Comparison of ENCODE assay signal across 1 cellular context in the genomic region with DNA sequence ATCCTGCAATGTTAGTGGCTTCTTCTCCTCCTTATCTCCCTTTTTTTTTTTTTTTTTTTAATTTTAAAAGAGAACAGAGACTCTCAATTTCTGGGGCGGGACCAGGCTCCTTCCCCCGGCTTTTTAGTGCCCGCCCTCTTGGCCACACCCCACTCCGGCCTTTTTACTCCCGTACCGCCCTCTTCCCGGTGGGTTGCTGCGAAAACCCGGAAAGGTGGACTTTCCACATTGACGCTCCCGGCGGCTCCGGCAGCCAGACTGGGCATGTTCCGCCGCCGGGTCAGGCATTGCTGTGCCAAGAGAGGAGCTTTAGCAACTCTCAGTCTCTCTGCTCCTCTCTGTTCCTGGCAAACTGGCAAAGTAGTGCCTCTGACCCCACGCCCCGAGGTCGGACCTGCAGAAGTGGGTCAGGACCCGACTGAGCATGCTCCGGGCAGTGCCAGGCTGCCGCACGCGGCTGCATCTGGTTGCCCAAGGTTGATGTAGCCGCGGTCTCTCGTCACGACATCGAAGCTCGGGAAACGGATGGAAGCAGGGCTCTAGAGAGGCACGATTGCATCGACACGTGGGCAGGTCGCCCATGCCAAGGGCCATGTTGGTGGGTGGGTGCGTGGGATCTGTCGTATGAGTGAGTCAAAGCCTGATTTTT.
TF ChIP-seq lines count a peak whose summit lies in the region.

No MANE protein-coding gene starts in this region.

TF ChIP-seq in H1, 55 proteins besides CTCF, POLR2A, EP300 and RAD21:
- TF ChIP-seq RNF2 (IDR thresholded peaks at IDR 0.05; ENCODE audit: borderline replicate concordance, low read depth, low read length, missing control alignments, poor library complexity, severe bottlenecking) = no peak
- TF ChIP-seq CEBPB (IDR thresholded peaks at IDR 0.05; ENCODE audit: low read depth, low read length) = no peak
- TF ChIP-seq, protein P1, sequence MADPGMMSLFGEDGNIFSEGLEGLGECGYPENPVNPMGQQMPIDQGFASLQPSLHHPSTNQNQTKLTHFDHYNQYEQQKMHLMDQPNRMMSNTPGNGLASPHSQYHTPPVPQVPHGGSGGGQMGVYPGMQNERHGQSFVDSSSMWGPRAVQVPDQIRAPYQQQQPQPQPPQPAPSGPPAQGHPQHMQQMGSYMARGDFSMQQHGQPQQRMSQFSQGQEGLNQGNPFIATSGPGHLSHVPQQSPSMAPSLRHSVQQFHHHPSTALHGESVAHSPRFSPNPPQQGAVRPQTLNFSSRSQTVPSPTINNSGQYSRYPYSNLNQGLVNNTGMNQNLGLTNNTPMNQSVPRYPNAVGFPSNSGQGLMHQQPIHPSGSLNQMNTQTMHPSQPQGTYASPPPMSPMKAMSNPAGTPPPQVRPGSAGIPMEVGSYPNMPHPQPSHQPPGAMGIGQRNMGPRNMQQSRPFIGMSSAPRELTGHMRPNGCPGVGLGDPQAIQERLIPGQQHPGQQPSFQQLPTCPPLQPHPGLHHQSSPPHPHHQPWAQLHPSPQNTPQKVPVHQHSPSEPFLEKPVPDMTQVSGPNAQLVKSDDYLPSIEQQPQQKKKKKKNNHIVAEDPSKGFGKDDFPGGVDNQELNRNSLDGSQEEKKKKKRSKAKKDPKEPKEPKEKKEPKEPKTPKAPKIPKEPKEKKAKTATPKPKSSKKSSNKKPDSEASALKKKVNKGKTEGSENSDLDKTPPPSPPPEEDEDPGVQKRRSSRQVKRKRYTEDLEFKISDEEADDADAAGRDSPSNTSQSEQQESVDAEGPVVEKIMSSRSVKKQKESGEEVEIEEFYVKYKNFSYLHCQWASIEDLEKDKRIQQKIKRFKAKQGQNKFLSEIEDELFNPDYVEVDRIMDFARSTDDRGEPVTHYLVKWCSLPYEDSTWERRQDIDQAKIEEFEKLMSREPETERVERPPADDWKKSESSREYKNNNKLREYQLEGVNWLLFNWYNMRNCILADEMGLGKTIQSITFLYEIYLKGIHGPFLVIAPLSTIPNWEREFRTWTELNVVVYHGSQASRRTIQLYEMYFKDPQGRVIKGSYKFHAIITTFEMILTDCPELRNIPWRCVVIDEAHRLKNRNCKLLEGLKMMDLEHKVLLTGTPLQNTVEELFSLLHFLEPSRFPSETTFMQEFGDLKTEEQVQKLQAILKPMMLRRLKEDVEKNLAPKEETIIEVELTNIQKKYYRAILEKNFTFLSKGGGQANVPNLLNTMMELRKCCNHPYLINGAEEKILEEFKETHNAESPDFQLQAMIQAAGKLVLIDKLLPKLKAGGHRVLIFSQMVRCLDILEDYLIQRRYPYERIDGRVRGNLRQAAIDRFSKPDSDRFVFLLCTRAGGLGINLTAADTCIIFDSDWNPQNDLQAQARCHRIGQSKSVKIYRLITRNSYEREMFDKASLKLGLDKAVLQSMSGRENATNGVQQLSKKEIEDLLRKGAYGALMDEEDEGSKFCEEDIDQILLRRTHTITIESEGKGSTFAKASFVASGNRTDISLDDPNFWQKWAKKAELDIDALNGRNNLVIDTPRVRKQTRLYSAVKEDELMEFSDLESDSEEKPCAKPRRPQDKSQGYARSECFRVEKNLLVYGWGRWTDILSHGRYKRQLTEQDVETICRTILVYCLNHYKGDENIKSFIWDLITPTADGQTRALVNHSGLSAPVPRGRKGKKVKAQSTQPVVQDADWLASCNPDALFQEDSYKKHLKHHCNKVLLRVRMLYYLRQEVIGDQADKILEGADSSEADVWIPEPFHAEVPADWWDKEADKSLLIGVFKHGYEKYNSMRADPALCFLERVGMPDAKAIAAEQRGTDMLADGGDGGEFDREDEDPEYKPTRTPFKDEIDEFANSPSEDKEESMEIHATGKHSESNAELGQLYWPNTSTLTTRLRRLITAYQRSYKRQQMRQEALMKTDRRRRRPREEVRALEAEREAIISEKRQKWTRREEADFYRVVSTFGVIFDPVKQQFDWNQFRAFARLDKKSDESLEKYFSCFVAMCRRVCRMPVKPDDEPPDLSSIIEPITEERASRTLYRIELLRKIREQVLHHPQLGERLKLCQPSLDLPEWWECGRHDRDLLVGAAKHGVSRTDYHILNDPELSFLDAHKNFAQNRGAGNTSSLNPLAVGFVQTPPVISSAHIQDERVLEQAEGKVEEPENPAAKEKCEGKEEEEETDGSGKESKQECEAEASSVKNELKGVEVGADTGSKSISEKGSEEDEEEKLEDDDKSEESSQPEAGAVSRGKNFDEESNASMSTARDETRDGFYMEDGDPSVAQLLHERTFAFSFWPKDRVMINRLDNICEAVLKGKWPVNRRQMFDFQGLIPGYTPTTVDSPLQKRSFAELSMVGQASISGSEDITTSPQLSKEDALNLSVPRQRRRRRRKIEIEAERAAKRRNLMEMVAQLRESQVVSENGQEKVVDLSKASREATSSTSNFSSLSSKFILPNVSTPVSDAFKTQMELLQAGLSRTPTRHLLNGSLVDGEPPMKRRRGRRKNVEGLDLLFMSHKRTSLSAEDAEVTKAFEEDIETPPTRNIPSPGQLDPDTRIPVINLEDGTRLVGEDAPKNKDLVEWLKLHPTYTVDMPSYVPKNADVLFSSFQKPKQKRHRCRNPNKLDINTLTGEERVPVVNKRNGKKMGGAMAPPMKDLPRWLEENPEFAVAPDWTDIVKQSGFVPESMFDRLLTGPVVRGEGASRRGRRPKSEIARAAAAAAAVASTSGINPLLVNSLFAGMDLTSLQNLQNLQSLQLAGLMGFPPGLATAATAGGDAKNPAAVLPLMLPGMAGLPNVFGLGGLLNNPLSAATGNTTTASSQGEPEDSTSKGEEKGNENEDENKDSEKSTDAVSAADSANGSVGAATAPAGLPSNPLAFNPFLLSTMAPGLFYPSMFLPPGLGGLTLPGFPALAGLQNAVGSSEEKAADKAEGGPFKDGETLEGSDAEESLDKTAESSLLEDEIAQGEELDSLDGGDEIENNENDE (IDR thresholded peaks at IDR 0.05; ENCODE audit: insufficient replicate concordance, low read length) = no peak
- no peak for TF ChIP-seq SAP30 (IDR thresholded peaks at IDR 0.05; ENCODE audit: insufficient read depth, insufficient replicate concordance, low read length)
- TF ChIP-seq, protein P2, sequence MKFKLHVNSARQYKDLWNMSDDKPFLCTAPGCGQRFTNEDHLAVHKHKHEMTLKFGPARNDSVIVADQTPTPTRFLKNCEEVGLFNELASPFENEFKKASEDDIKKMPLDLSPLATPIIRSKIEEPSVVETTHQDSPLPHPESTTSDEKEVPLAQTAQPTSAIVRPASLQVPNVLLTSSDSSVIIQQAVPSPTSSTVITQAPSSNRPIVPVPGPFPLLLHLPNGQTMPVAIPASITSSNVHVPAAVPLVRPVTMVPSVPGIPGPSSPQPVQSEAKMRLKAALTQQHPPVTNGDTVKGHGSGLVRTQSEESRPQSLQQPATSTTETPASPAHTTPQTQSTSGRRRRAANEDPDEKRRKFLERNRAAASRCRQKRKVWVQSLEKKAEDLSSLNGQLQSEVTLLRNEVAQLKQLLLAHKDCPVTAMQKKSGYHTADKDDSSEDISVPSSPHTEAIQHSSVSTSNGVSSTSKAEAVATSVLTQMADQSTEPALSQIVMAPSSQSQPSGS (IDR thresholded peaks at IDR 0.05; ENCODE audit: low read length) = no peak; the same call in 1 of the 2 replicates
- no peak for TF ChIP-seq TCF12 (IDR thresholded peaks at IDR 0.05; ENCODE audit: low read depth, low read length)
- TF ChIP-seq, protein P3, sequence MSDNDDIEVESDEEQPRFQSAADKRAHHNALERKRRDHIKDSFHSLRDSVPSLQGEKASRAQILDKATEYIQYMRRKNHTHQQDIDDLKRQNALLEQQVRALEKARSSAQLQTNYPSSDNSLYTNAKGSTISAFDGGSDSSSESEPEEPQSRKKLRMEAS (IDR thresholded peaks at IDR 0.05) = peak; percentile 99
- no peak for TF ChIP-seq GTF2F1 (IDR thresholded peaks at IDR 0.05; ENCODE audit: borderline replicate concordance, low read depth, low read length)
- no peak for TF ChIP-seq BRCA1 (IDR thresholded peaks at IDR 0.05; ENCODE audit: low read depth, low read length)
- TF ChIP-seq YY1 (IDR thresholded peaks at IDR 0.05; ENCODE audit: low read depth, low read length) = peak; percentile 51; the same call in 1 of the 2 replicates
- TF ChIP-seq MAFK (IDR thresholded peaks at IDR 0.05; ENCODE audit: low read depth, low read length) = no peak
- TF ChIP-seq ZNF274 (IDR thresholded peaks at IDR 0.05; ENCODE audit: borderline replicate concordance, extremely low read depth, low read length) = no peak
- TF ChIP-seq GABPA (IDR thresholded peaks at IDR 0.05; ENCODE audit: borderline replicate concordance, insufficient read depth, low read length) = no peak; the same call in 1 of the 2 replicates
- peak; percentile 96 for TF ChIP-seq SP1 (IDR thresholded peaks at IDR 0.05; ENCODE audit: low read depth, low read length)
- no peak for TF ChIP-seq BACH1 (IDR thresholded peaks at IDR 0.05; ENCODE audit: low read length)
- no peak for TF ChIP-seq RXRA (IDR thresholded peaks at IDR 0.05; ENCODE audit: insufficient read depth, low read depth, low read length)
- TF ChIP-seq PHF8 (conservative IDR thresholded peaks at IDR 0.05; ENCODE audit: low read depth, low read length) = no peak; the same call in 1 of the 2 replicates
- TF ChIP-seq TBP (IDR thresholded peaks at IDR 0.05; ENCODE audit: low read depth, low read length) = no peak
- peak; percentile 51; the same call in 1 of the 2 replicates for TF ChIP-seq SP4 (IDR thresholded peaks at IDR 0.05; ENCODE audit: low read length)
- no peak for TF ChIP-seq POLR2AphosphoS5 (IDR thresholded peaks at IDR 0.05; ENCODE audit: low read depth, low read length)
- TF ChIP-seq, protein P4, sequence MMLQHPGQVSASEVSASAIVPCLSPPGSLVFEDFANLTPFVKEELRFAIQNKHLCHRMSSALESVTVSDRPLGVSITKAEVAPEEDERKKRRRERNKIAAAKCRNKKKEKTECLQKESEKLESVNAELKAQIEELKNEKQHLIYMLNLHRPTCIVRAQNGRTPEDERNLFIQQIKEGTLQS (IDR thresholded peaks at IDR 0.05; ENCODE audit: insufficient read depth, low read depth, low read length) = no peak
- peak; percentile 98 for TF ChIP-seq KDM4A (IDR thresholded peaks at IDR 0.05; ENCODE audit: low read depth, low read length, severe bottlenecking)
- no peak for TF ChIP-seq CBX5 (IDR thresholded peaks at IDR 0.05; ENCODE audit: low read depth, low read length)
- TF ChIP-seq CBX8 (IDR thresholded peaks at IDR 0.05; ENCODE audit: borderline replicate concordance, low read depth, low read length) = no peak
- TF ChIP-seq, protein P5, sequence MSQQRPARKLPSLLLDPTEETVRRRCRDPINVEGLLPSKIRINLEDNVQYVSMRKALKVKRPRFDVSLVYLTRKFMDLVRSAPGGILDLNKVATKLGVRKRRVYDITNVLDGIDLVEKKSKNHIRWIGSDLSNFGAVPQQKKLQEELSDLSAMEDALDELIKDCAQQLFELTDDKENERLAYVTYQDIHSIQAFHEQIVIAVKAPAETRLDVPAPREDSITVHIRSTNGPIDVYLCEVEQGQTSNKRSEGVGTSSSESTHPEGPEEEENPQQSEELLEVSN (IDR thresholded peaks at IDR 0.05) = peak; percentile 99
- no peak for TF ChIP-seq SUZ12 (IDR thresholded peaks at IDR 0.05; ENCODE audit: low read length)
- no peak for TF ChIP-seq SRF (IDR thresholded peaks at IDR 0.05; ENCODE audit: low read depth, low read length)
- peak; percentile 35 for TF ChIP-seq NRF1 (IDR thresholded peaks at IDR 0.05; ENCODE audit: low read depth, low read length)
- peak; percentile 56; the same call in 1 of the 2 replicates for TF ChIP-seq CREB1 (IDR thresholded peaks at IDR 0.05)
- TF ChIP-seq HDAC2 (IDR thresholded peaks at IDR 0.05; ENCODE audit: borderline replicate concordance in 1 of 2, low read depth in 2 of 2, low read length in 2 of 2) = peak in 1 of 2 experiments; percentile 80; a peak in 1 of 4 replicates
- TF ChIP-seq, protein P6, sequence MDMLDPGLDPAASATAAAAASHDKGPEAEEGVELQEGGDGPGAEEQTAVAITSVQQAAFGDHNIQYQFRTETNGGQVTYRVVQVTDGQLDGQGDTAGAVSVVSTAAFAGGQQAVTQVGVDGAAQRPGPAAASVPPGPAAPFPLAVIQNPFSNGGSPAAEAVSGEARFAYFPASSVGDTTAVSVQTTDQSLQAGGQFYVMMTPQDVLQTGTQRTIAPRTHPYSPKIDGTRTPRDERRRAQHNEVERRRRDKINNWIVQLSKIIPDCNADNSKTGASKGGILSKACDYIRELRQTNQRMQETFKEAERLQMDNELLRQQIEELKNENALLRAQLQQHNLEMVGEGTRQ (IDR thresholded peaks at IDR 0.05; ENCODE audit: low read length) = no peak
- TF ChIP-seq JUN (IDR thresholded peaks at IDR 0.05; ENCODE audit: low read depth, low read length) = no peak
- no peak for TF ChIP-seq SIRT6 (IDR thresholded peaks at IDR 0.05; ENCODE audit: low read length)
- TF ChIP-seq TEAD4 (IDR thresholded peaks at IDR 0.05; ENCODE audit: low read depth, low read length) = no peak
- no peak for TF ChIP-seq CHD1 (IDR thresholded peaks at IDR 0.05; ENCODE audit: low read depth, low read length)
- TF ChIP-seq RBBP5 (IDR thresholded peaks at IDR 0.05; ENCODE audit: borderline replicate concordance, low read depth, low read length) = 0 out of 2 replicates have a peak, but pooled peaks have one; percentile 38
- no peak for TF ChIP-seq HDAC6 (IDR thresholded peaks at IDR 0.05; ENCODE audit: low read depth, low read length)
- TF ChIP-seq POU5F1 (IDR thresholded peaks at IDR 0.05; ENCODE audit: low read depth, low read length) = no peak
- TF ChIP-seq EGR1 (IDR thresholded peaks at IDR 0.05; ENCODE audit: borderline replicate concordance, low read depth, low read length) = peak; percentile 70; the same call in 1 of the 2 replicates
- no peak for TF ChIP-seq EZH2 (IDR thresholded peaks at IDR 0.05; ENCODE audit: low read depth, low read length, severe bottlenecking)
- TF ChIP-seq KDM1A (IDR thresholded peaks at IDR 0.05; ENCODE audit: borderline replicate concordance, low read length) = peak; percentile 58; the same call in 1 of the 2 replicates
- no peak for TF ChIP-seq ASH2L (IDR thresholded peaks at IDR 0.05; ENCODE audit: low read length)
- TF ChIP-seq TAF1 (IDR thresholded peaks at IDR 0.05; ENCODE audit: low read depth, low read length) = peak; percentile 61
- TF ChIP-seq KDM5A (IDR thresholded peaks at IDR 0.05; ENCODE audit: low read length) = no peak
- no peak for TF ChIP-seq FOSL1 (IDR thresholded peaks at IDR 0.05; ENCODE audit: insufficient read depth, low read depth, low read length)
- TF ChIP-seq JUND (IDR thresholded peaks at IDR 0.05; ENCODE audit: low read length) = no peak
- TF ChIP-seq CHD2 (IDR thresholded peaks at IDR 0.05; ENCODE audit: low read length) = no peak
- TF ChIP-seq NANOG (IDR thresholded peaks at IDR 0.05; ENCODE audit: insufficient read depth, low read depth, low read length, poor library complexity, severe bottlenecking) = no peak
- TF ChIP-seq SIN3A (conservative IDR thresholded peaks at IDR 0.05 in 1 of 2, IDR thresholded peaks at IDR 0.05 in 1 of 2; ENCODE audit: low read depth in 1 of 2, low read length in 2 of 2) = peak in 1 of 2 experiments; percentile 51; a peak in 1 of 4 replicates
- no peak for TF ChIP-seq SIX5 (IDR thresholded peaks at IDR 0.05; ENCODE audit: low read depth, low read length)
- TF ChIP-seq CTBP2 (IDR thresholded peaks at IDR 0.05; ENCODE audit: borderline replicate concordance, insufficient read depth, insufficient read length, low read length) = peak; percentile 65
